1 cellular context compared by ENCODE assay signal in the genomic region with DNA sequence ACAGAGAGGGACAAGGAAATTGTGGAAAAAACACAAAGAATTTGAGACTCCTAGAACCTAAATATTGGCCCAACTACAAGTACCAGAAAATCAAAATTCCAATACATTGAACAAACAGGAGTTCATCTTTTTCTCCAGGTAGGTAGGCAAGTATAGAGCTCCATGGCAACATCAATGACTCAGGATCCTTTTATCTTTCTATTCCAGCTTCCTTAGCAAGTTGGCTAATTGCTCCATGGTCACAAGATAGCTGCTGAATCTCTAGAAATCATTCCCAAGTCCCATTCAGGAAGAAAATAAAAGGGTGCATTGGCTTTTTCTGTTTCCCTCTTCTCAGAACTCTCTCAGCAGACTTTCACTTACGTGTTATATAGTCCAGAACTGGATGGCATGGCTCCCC.
A peak's percentile ranks its signal among the peaks of the same experiment; 100 is the strongest.
TF ChIP-seq lines count a peak whose summit lies in the region.

No MANE protein-coding gene starts in this region.

TF ChIP-seq in K562, 482 proteins besides CTCF, POLR2A, EP300 and RAD21 (continued from another document and continues in another):
- TF ChIP-seq, protein P1, sequence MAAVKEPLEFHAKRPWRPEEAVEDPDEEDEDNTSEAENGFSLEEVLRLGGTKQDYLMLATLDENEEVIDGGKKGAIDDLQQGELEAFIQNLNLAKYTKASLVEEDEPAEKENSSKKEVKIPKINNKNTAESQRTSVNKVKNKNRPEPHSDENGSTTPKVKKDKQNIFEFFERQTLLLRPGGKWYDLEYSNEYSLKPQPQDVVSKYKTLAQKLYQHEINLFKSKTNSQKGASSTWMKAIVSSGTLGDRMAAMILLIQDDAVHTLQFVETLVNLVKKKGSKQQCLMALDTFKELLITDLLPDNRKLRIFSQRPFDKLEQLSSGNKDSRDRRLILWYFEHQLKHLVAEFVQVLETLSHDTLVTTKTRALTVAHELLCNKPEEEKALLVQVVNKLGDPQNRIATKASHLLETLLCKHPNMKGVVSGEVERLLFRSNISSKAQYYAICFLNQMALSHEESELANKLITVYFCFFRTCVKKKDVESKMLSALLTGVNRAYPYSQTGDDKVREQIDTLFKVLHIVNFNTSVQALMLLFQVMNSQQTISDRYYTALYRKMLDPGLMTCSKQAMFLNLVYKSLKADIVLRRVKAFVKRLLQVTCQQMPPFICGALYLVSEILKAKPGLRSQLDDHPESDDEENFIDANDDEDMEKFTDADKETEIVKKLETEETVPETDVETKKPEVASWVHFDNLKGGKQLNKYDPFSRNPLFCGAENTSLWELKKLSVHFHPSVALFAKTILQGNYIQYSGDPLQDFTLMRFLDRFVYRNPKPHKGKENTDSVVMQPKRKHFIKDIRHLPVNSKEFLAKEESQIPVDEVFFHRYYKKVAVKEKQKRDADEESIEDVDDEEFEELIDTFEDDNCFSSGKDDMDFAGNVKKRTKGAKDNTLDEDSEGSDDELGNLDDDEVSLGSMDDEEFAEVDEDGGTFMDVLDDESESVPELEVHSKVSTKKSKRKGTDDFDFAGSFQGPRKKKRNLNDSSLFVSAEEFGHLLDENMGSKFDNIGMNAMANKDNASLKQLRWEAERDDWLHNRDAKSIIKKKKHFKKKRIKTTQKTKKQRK (IDR thresholded peaks at IDR 0.05; ENCODE audit: borderline replicate concordance, low read depth, low read length), result no peak
- no peak for TF ChIP-seq KLF16 (IDR thresholded peaks at IDR 0.05)
- peak in 1 of 2 experiments; percentile 46; a peak in 1 of 4 replicates for TF ChIP-seq KDM1A (IDR thresholded peaks at IDR 0.05)
- 0 out of 2 replicates have a peak, but pooled peaks have one; percentile 28 for TF ChIP-seq ADNP (tag; IDR thresholded peaks at IDR 0.05)
- TF ChIP-seq DPF2 (IDR thresholded peaks at IDR 0.05), result peak; percentile 65
- no peak for TF ChIP-seq KLF13 (tag; IDR thresholded peaks at IDR 0.05; ENCODE audit: borderline replicate concordance, low read depth)
- TF ChIP-seq FIP1L1 (IDR thresholded peaks at IDR 0.05; ENCODE audit: low read depth, low read length, poor library complexity, severe bottlenecking), result no peak
- 0 out of 2 replicates have a peak, but pooled peaks have one; percentile 24 for TF ChIP-seq ZKSCAN8 (CRISPR knock-in tag; IDR thresholded peaks at IDR 0.05)
- TF ChIP-seq E2F3 (CRISPR knock-in tag; IDR thresholded peaks at IDR 0.05), result no peak
- 0 out of 2 replicates have a peak, but pooled peaks have one; percentile 30 for TF ChIP-seq SMARCE1 (IDR thresholded peaks at IDR 0.05)
- TF ChIP-seq MAFK (IDR thresholded peaks at IDR 0.05; ENCODE audit: low read length), result peak; percentile 50
- TF ChIP-seq POLR2G (IDR thresholded peaks at IDR 0.05; ENCODE audit: low read depth, low read length), result no peak
- TF ChIP-seq MAFF (IDR thresholded peaks at IDR 0.05; ENCODE audit: low read length), result peak; percentile 61; the same call in 1 of the 2 replicates
- TF ChIP-seq, protein P2, sequence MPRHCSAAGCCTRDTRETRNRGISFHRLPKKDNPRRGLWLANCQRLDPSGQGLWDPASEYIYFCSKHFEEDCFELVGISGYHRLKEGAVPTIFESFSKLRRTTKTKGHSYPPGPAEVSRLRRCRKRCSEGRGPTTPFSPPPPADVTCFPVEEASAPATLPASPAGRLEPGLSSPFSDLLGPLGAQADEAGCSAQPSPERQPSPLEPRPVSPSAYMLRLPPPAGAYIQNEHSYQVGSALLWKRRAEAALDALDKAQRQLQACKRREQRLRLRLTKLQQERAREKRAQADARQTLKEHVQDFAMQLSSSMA (CRISPR knock-in tag; IDR thresholded peaks at IDR 0.05), result no peak
- TF ChIP-seq, protein P3, sequence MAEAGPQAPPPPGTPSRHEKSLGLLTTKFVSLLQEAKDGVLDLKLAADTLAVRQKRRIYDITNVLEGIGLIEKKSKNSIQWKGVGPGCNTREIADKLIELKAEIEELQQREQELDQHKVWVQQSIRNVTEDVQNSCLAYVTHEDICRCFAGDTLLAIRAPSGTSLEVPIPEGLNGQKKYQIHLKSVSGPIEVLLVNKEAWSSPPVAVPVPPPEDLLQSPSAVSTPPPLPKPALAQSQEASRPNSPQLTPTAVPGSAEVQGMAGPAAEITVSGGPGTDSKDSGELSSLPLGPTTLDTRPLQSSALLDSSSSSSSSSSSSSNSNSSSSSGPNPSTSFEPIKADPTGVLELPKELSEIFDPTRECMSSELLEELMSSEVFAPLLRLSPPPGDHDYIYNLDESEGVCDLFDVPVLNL (CRISPR knock-in tag; IDR thresholded peaks at IDR 0.05; ENCODE audit: low read depth), result no peak
- TF ChIP-seq, protein P4, sequence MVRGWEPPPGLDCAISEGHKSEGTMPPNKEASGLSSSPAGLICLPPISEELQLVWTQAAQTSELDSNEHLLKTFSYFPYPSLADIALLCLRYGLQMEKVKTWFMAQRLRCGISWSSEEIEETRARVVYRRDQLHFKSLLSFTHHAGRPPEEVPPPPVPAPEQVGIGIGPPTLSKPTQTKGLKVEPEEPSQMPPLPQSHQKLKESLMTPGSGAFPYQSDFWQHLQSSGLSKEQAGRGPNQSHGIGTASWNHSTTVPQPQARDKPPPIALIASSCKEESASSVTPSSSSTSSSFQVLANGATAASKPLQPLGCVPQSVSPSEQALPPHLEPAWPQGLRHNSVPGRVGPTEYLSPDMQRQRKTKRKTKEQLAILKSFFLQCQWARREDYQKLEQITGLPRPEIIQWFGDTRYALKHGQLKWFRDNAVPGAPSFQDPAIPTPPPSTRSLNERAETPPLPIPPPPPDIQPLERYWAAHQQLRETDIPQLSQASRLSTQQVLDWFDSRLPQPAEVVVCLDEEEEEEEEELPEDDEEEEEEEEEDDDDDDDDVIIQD (CRISPR knock-in tag; IDR thresholded peaks at IDR 0.05), result no peak
- TF ChIP-seq IRF2 (CRISPR knock-in tag; IDR thresholded peaks at IDR 0.05), result no peak
- TF ChIP-seq, protein P5, sequence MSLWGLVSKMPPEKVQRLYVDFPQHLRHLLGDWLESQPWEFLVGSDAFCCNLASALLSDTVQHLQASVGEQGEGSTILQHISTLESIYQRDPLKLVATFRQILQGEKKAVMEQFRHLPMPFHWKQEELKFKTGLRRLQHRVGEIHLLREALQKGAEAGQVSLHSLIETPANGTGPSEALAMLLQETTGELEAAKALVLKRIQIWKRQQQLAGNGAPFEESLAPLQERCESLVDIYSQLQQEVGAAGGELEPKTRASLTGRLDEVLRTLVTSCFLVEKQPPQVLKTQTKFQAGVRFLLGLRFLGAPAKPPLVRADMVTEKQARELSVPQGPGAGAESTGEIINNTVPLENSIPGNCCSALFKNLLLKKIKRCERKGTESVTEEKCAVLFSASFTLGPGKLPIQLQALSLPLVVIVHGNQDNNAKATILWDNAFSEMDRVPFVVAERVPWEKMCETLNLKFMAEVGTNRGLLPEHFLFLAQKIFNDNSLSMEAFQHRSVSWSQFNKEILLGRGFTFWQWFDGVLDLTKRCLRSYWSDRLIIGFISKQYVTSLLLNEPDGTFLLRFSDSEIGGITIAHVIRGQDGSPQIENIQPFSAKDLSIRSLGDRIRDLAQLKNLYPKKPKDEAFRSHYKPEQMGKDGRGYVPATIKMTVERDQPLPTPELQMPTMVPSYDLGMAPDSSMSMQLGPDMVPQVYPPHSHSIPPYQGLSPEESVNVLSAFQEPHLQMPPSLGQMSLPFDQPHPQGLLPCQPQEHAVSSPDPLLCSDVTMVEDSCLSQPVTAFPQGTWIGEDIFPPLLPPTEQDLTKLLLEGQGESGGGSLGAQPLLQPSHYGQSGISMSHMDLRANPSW (CRISPR knock-in tag; IDR thresholded peaks at IDR 0.05), result no peak
- no peak for TF ChIP-seq IFI16 (CRISPR knock-in tag; IDR thresholded peaks at IDR 0.05)
- TF ChIP-seq FOS (IDR thresholded peaks at IDR 0.05; ENCODE audit: extremely low read depth, insufficient read length), result no peak
- TF ChIP-seq CBFA2T2 (conservative IDR thresholded peaks at IDR 0.05), result peak; percentile 62
- TF ChIP-seq ZNF324 (CRISPR knock-in tag; IDR thresholded peaks at IDR 0.05), result no peak
- TF ChIP-seq STAT5A (IDR thresholded peaks at IDR 0.05; ENCODE audit: borderline replicate concordance, low read length), result peak; percentile 42
- TF ChIP-seq CHD2 (IDR thresholded peaks at IDR 0.05; ENCODE audit: low read depth, low read length), result no peak
- TF ChIP-seq PTBP1 (IDR thresholded peaks at IDR 0.05; ENCODE audit: low read depth, low read length), result no peak
- TF ChIP-seq ZNF644 (tag; IDR thresholded peaks at IDR 0.05; ENCODE audit: low read depth), result no peak
- TF ChIP-seq CBX3 (IDR thresholded peaks at IDR 0.05; ENCODE audit: borderline replicate concordance in 1 of 2, low read length in 2 of 2), result no peak
- peak; percentile 75 for TF ChIP-seq RFX1 (IDR thresholded peaks at IDR 0.05)
- TF ChIP-seq SRSF9 (IDR thresholded peaks at IDR 0.05; ENCODE audit: borderline replicate concordance, low read depth, low read length), result no peak
- TF ChIP-seq ZNF24 (IDR thresholded peaks at IDR 0.05), result no peak
- TF ChIP-seq NCOR1 (IDR thresholded peaks at IDR 0.05), result 0 out of 2 replicates have a peak, but pooled peaks have one; percentile 40
- no peak for TF ChIP-seq CBX2 (IDR thresholded peaks at IDR 0.05; ENCODE audit: insufficient read depth, low read length, poor library complexity, severe bottlenecking)
- TF ChIP-seq ATF7 (IDR thresholded peaks at IDR 0.05), result no peak
- TF ChIP-seq, protein P6, sequence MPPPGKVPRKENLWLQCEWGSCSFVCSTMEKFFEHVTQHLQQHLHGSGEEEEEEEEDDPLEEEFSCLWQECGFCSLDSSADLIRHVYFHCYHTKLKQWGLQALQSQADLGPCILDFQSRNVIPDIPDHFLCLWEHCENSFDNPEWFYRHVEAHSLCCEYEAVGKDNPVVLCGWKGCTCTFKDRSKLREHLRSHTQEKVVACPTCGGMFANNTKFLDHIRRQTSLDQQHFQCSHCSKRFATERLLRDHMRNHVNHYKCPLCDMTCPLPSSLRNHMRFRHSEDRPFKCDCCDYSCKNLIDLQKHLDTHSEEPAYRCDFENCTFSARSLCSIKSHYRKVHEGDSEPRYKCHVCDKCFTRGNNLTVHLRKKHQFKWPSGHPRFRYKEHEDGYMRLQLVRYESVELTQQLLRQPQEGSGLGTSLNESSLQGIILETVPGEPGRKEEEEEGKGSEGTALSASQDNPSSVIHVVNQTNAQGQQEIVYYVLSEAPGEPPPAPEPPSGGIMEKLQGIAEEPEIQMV (tag; conservative IDR thresholded peaks at IDR 0.05; ENCODE audit: low read depth), result no peak
- no peak for TF ChIP-seq ZNF41 (CRISPR knock-in tag; conservative IDR thresholded peaks at IDR 0.05)
- TF ChIP-seq KDM5B (IDR thresholded peaks at IDR 0.05; ENCODE audit: insufficient replicate concordance, low read depth, low read length), result no peak
- TF ChIP-seq ETV6 (IDR thresholded peaks at IDR 0.05; ENCODE audit: borderline replicate concordance in 1 of 2, low read depth in 2 of 2, low read length in 1 of 2), result no peak
- no peak for TF ChIP-seq ETV6 (CRISPR knock-in tag; IDR thresholded peaks at IDR 0.05; ENCODE audit: borderline replicate concordance)
- no peak for TF ChIP-seq MCM5 (IDR thresholded peaks at IDR 0.05; ENCODE audit: low read depth)
- peak; percentile 79 for TF ChIP-seq CBFA2T3 (IDR thresholded peaks at IDR 0.05)
- TF ChIP-seq FUS (optimal IDR thresholded peaks at IDR 0.05; ENCODE audit: low read depth, low read length), result no peak
- no peak for TF ChIP-seq HNRNPL (IDR thresholded peaks at IDR 0.05; ENCODE audit: low read depth, low read length)
- TF ChIP-seq, protein P7, sequence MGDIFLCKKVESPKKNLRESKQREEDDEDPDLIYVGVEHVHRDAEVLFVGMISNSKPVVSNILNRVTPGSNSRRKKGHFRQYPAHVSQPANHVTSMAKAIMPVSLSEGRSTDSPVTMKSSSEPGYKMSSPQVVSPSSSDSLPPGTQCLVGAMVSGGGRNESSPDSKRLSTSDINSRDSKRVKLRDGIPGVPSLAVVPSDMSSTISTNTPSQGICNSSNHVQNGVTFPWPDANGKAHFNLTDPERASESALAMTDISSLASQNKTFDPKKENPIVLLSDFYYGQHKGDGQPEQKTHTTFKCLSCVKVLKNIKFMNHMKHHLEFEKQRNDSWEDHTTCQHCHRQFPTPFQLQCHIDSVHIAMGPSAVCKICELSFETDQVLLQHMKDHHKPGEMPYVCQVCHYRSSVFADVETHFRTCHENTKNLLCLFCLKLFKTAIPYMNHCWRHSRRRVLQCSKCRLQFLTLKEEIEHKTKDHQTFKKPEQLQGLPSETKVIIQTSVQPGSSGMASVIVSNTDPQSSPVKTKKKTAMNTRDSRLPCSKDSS (IDR thresholded peaks at IDR 0.05; ENCODE audit: low read depth, partially characterized antibody), result no peak
- no peak for TF ChIP-seq NCOA4 (IDR thresholded peaks at IDR 0.05; ENCODE audit: partially characterized antibody)
- TF ChIP-seq ZNF165 (CRISPR knock-in tag; IDR thresholded peaks at IDR 0.05; ENCODE audit: borderline replicate concordance), result no peak
- TF ChIP-seq RBM22 (IDR thresholded peaks at IDR 0.05; ENCODE audit: low read depth, low read length, poor library complexity, severe bottlenecking), result no peak
- 0 out of 4 replicates have a peak, but pooled peaks of 1 of the 2 experiments have one; percentile 31 for TF ChIP-seq TBL1XR1 (IDR thresholded peaks at IDR 0.05; ENCODE audit: low read length in 2 of 2)
- TF ChIP-seq, protein P8, sequence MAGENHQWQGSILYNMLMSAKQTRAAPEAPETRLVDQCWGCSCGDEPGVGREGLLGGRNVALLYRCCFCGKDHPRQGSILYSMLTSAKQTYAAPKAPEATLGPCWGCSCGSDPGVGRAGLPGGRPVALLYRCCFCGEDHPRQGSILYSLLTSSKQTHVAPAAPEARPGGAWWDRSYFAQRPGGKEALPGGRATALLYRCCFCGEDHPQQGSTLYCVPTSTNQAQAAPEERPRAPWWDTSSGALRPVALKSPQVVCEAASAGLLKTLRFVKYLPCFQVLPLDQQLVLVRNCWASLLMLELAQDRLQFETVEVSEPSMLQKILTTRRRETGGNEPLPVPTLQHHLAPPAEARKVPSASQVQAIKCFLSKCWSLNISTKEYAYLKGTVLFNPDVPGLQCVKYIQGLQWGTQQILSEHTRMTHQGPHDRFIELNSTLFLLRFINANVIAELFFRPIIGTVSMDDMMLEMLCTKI (IDR thresholded peaks at IDR 0.05; ENCODE audit: partially characterized antibody), result no peak
- peak in 1 of 2 experiments; percentile 83; a peak in 2 of 4 replicates for TF ChIP-seq RCOR1 (IDR thresholded peaks at IDR 0.05; ENCODE audit: borderline replicate concordance in 1 of 2, low read depth in 2 of 2, low read length in 2 of 2)
- no peak for TF ChIP-seq CCNT2 (IDR thresholded peaks at IDR 0.05; ENCODE audit: borderline replicate concordance, extremely low read depth, insufficient read length, low read depth, low read length)
- no peak for TF ChIP-seq MTA3 (IDR thresholded peaks at IDR 0.05; ENCODE audit: borderline replicate concordance)
- TF ChIP-seq MAFG (tag; conservative IDR thresholded peaks at IDR 0.05), result peak; percentile 67
- TF ChIP-seq NRF1 (conservative IDR thresholded peaks at IDR 0.05 in 1 of 2, IDR thresholded peaks at IDR 0.05 in 1 of 2), result no peak
- TF ChIP-seq C11orf30 (IDR thresholded peaks at IDR 0.05; ENCODE audit: low read depth), result peak; percentile 34; the same call in 1 of the 2 replicates
- TF ChIP-seq ZNF586 (CRISPR knock-in tag; conservative IDR thresholded peaks at IDR 0.05), result no peak
- TF ChIP-seq BCOR (IDR thresholded peaks at IDR 0.05), result no peak
- no peak for TF ChIP-seq LARP7 (IDR thresholded peaks at IDR 0.05)
- TF ChIP-seq SMARCA4 (IDR thresholded peaks at IDR 0.05), result peak; percentile 63; the same call in 1 of the 2 replicates
- no peak for TF ChIP-seq ZNF778 (CRISPR knock-in tag; IDR thresholded peaks at IDR 0.05)
- no peak for TF ChIP-seq CEBPG (CRISPR knock-in tag; IDR thresholded peaks at IDR 0.05)
- TF ChIP-seq CEBPG (tag; conservative IDR thresholded peaks at IDR 0.05 in 1 of 2, IDR thresholded peaks at IDR 0.05 in 1 of 2), result 0 out of 4 replicates have a peak, but pooled peaks of 1 of the 2 experiments have one; percentile 20
- TF ChIP-seq EP400 (IDR thresholded peaks at IDR 0.05), result no peak
- no peak for TF ChIP-seq L3MBTL2 (IDR thresholded peaks at IDR 0.05)
